In the genomic region with DNA sequence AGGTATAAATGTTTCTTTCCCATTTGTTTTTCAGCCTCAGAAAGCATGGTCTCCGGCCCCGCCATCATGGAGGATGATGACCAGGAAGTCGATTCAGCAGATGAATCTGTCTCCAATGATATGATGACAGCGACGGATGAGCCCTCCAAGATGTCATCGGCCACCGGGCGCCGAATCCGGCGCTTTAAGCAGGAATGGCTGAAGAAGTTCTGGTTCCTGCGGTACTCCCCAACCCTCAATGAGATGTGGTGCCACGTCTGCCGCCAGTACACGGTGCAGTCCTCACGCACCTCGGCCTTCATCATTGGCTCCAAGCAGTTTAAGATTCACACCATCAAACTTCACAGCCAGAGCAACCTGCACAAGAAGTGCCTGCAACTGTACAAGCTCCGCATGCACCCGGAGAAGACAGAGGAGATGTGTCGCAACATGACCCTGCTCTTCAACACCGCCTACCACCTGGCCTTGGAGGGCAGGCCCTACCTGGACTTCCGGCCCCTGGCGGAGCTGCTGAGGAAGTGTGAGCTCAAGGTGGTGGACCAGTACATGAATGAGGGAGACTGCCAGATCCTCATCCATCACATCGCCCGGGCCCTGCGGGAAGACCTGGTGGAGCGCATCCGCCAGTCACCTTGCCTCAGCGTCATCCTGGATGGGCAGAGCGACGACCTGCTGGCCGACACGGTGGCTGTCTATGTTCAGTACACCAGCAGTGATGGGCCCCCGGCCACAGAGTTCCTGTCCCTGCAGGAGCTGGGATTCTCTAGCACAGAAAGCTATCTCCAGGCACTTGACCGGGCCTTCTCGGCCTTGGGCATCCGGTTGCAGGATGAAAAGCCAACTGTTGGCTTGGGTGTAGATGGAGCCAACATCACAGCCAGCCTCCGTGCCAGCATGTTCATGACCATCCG, we compare ENCODE assay signal across 1 cellular context.
A peak's percentile ranks its signal among the peaks of the same experiment; 100 is the strongest.
TF ChIP-seq lines count a peak whose summit lies in the region.

No MANE protein-coding gene starts in this region.

TF ChIP-seq in HepG2, 621 proteins besides CTCF, POLR2A, EP300 and RAD21 (continued from another document):
- TF ChIP-seq ISL2 (CRISPR knock-in tag; IDR thresholded peaks at IDR 0.05), result no peak
- peak; percentile 63 for TF ChIP-seq CEBPB (IDR thresholded peaks at IDR 0.05; ENCODE audit: borderline replicate concordance, low read depth, low read length)
- no peak for TF ChIP-seq TBX3 (IDR thresholded peaks at IDR 0.05; ENCODE audit: borderline replicate concordance)
TF ChIP-seq in HepG2: peak in this region for 1.
